8 cellular contexts compared by ENCODE assay signal in genomic region chr5:43661102-43661501, GRCh38. TPM values are rescaled to one million over a fixed set of nuclear protein-coding genes. Genes with fewer than 3 reads are reported as not detected.
DNase-seq lines count a peak whose midpoint lies in the region; ATAC-seq and TF ChIP-seq lines count a peak whose summit lies in the region.

No MANE protein-coding gene starts in this region.

- no peaks in the 10 kb centered on the region for H3K27me3 ChIP-seq in kidney epithelial cell (ENCODE audit: control insufficient read depth, insufficient read depth, low read length)
- no peaks in the 10 kb centered on the region for H3K27me3 ChIP-seq in aorta (ENCODE audit: control insufficient read depth in 1 of 2, insufficient read depth in 2 of 2, low read length in 1 of 2)

- no peak for TF ChIP-seq POLR2A in lower leg skin (IDR thresholded peaks at IDR 0.05)

- no peaks in the 10 kb centered on the region for H3K4me1 ChIP-seq in aorta (ENCODE audit: control insufficient read depth in 1 of 2, insufficient read depth in 2 of 2, low read length in 2 of 2)

- H3K4me3 ChIP-seq in kidney epithelial cell (ENCODE audit: low read depth, low read length) (no peak overlapping the region), lower leg skin (ENCODE audit: low read depth, poor library complexity, severe bottlenecking) (no peak overlapping the region), aorta (ENCODE audit: low read length in 2 of 2) (no peak overlapping the region)

- DNase-seq in COLO668 (lab: John Stamatoyannopoulos, UW; ENCODE audit: unreplicated experiment) (peak; percentile 4), HS-27A (ENCODE audit: low read depth) (peak; percentile 27), kidney epithelial cell (ENCODE audit: low read depth) (no peak), lower leg skin (ENCODE audit: low spot score in 2 of 2) (no peak), aorta (no peak)

- intact Hi-C loops in lower leg skin (cut with DNase I; ENCODE audit: low total_unique reads): no loop called here
- intact Hi-C loops in aorta (cut with DNase I): no loop called here

- WGBS in lower leg skin, 2 donors: 78 to 79% methylated on average over 2 of the region's 2 CpGs
- WGBS in aorta, 2 donors: 3 to 54% methylated on average over 1 to 2 of the region's 2 CpGs

- ATAC-seq in GM19397 (IDR thresholded peaks at IDR 0.05; ENCODE audit: unreplicated experiment) (no peak), aorta (ENCODE audit: low FRiP score) (no peak)
- ATAC-seq in activated CD4-positive, CD25-positive, alpha-beta regulatory T cell treated with anti-CD3 and anti-CD28 coated beads, Interleukin-2, amount 50 U/mL, for 24 hours: no peak

- TF ChIP-seq CTCF in VCaP (conservative IDR thresholded peaks at IDR 0.05): peak; percentile 69
- peak; percentile 26 for TF ChIP-seq CTCF in kidney epithelial cell (IDR thresholded peaks at IDR 0.05; ENCODE audit: insufficient read depth, low read length, poor library complexity, severe bottlenecking)
- TF ChIP-seq CTCF in lower leg skin (IDR thresholded peaks at IDR 0.05): no peak

- H3K9me3 ChIP-seq in aorta (ENCODE audit: control insufficient read depth, low read length): no peaks in the 10 kb centered on the region

- H3K36me3 ChIP-seq in kidney epithelial cell (ENCODE audit: control insufficient read depth, insufficient read depth, low read length) (peaks cover 2% of the 10 kb centered on the region), aorta (ENCODE audit: control insufficient read depth in 1 of 2, insufficient read depth in 2 of 2, low read length in 1 of 2) (peaks cover 0 to 5% of the 10 kb centered on the region in 2 donors)

- H3K27ac ChIP-seq in VCaP (no peak overlapping the region), aorta (ENCODE audit: low read depth in 1 of 2, low read length in 2 of 2) (no peak overlapping the region)

RNA-seq across cellular contexts. Expression of gene NNT, which starts 58.1 kb away (rescaled TPM):
- total RNA-seq in kidney epithelial cell (33.3 and 41.4 TPM in 2 replicates), lower leg skin (10 to 100 TPM; 24.2 to 34.2 (median 27.7) TPM), aorta (10 to 100 TPM; 53.6 to 69.4 TPM)
- polyA plus RNA-seq in aorta: 10 to 100 TPM; 13.9 to 20.4 TPM

Comparison
In these comparisons a context has a peak if more than half of its experiments do, and no peak if none do; other contexts are left out.
1. DNase-seq: peak in COLO668 (single experiment) and HS-27A (single experiment); none in kidney epithelial cell (single experiment), lower leg skin (0 of 2) and aorta (0 of 2).
2. CTCF ChIP-seq: peak in VCaP (single experiment) and kidney epithelial cell (single experiment); none in lower leg skin (0 of 3).